Comparison of ENCODE assay signal across 18 cellular contexts in the genomic region with DNA sequence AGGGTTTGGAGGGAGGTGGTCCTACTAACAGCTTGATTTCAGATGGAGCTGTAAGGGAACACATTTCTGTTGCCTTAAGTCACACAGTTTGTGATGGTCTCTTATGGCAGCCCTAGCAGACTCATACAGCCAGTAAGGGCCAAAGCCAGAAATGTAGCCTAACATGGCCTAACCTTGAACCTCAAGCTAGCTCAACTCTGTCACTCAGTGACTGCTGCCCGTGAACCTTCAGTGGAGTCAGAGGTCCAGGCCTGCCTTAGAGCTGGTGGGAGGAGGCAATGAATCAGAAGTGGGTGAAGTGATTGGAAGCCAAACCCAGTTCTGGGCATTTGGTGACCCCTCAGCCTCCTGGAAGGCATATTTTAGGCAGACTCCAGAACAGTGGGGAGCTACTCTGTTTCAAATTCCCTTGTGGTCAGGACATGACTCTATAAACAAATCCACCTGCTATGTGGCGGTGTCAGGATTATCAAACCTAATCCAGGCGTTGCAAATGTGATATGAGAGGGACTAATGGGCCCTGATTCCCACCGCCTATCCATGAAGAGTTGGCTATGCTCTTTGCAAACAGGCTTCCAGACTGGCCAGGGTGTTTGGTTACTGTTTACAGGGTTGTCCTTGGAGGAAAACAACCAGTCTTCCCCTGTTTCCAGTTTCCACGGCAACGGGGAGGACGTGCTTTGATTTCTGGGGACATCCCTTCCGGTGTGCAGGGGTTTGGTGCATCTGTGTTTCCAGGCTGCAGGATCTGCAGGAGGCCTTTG.
DNase-seq lines count a peak whose midpoint lies in the region; ATAC-seq and TF ChIP-seq lines count a peak whose summit lies in the region.
"Had no signal": no experiment of that assay in that cellular context is flagged by ENCODE, and none has a peak within 500 bp of the region (broad histone marks: within the 10 kb centered on the region; RNA-seq: fewer than 3 reads in every experiment).

No MANE protein-coding gene starts in this region.

- no peaks in the 10 kb centered on the region for H4K20me1 ChIP-seq in osteoblast (ENCODE audit: insufficient read depth, low read length)

- no peaks in the 10 kb centered on the region for H3K27me3 ChIP-seq in osteoblast (ENCODE audit: insufficient read depth, low read length)
- H3K27me3 ChIP-seq: MG63 had no signal

- H3K27ac ChIP-seq in osteoblast (ENCODE audit: low read depth, low read length), result no peak overlapping the region
- H3K27ac ChIP-seq: skin epidermis had no signal

- TF ChIP-seq CTCF in osteoblast (IDR thresholded peaks at IDR 0.05; ENCODE audit: extremely low read depth, low read depth, low read length), result no peak

- H3K4me1 ChIP-seq in osteoblast (ENCODE audit: insufficient read depth, low read length), result no peaks in the 10 kb centered on the region

- H3K9me3 ChIP-seq in osteoblast (ENCODE audit: low read depth, low read length), result no peaks in the 10 kb centered on the region
- H3K9me3 ChIP-seq: MG63 had no signal

- no peak overlapping the region for H3K4me2 ChIP-seq in osteoblast (ENCODE audit: insufficient read depth, low read length)

- H3K36me3 ChIP-seq in osteoblast (ENCODE audit: insufficient read depth, low read length), result no peaks in the 10 kb centered on the region
- H3K36me3 ChIP-seq: MG63 had no signal

- DNase-seq in HS-27A (ENCODE audit: low read depth) (peak; percentile 5), RPMI7951 (ENCODE audit: low read depth) (peak; percentile 10), iPS-NIHi11 (ENCODE audit: low spot score) (peak; percentile 38), osteoblast (ENCODE audit: insufficient read length, low spot score, missing footprints) (peak; percentile 37), OCI-M1 (lab: John Stamatoyannopoulos, UW) (no peak), kidney glomerular epithelial cell (lab: John Stamatoyannopoulos, UW) (no peak)
- no peak for DNase-seq in stimulated activated CD4-positive, alpha-beta T cell treated with anti-CD3 and anti-CD28 coated beads, Interleukin-4, amount 100 ng/mL, for 1 hour
- DNase-seq in activated naive CD4-positive, alpha-beta T cell treated with anti-CD3 and anti-CD28 coated beads, Interleukin-2, amount 50 U/mL, for 72 hours (ENCODE audit: low spot score in 2 of 2), result no peak
- DNase-seq: activated CD4-positive, alpha-beta T cell treated with anti-CD3 and anti-CD28 coated beads, Interleukin-2, amount 50 U/mL, for 4 hours; activated naive CD8-positive, alpha-beta T cell treated with anti-CD3 and anti-CD28 coated beads, Interleukin-2, amount 10 ng/mL, durations not matched to agents 7 days and 5 days; activated T-cell treated with anti-CD3 and anti-CD28 coated beads, Interleukin-2, amount 50 U/mL, for 4 hours; COR-L47; GDM1; MG63; NCI-H187 treated with DMSO at 0.1 percent for 48 hours; NCI-H510A treated with DMSO at 0.1 percent for 48 hours had no signal

- H3K9me3 Mint-ChIP-seq in activated naive CD4-positive, alpha-beta T cell treated with anti-CD3 and anti-CD28 coated beads, Interleukin-2, amount 50 U/mL, for 72 hours, result no peaks in the 10 kb centered on the region

- H3K27ac Mint-ChIP-seq in activated naive CD4-positive, alpha-beta T cell treated with anti-CD3 and anti-CD28 coated beads, Interleukin-2, amount 50 U/mL, for 72 hours, result no peak overlapping the region
- H3K27ac Mint-ChIP-seq: activated naive CD8-positive, alpha-beta T cell treated with anti-CD3 and anti-CD28 coated beads, Interleukin-2, amount 10 ng/mL, durations not matched to agents 7 days and 5 days had no signal

- no peak overlapping the region for H3K4me3 ChIP-seq in osteoblast (ENCODE audit: insufficient read depth, low read length)
- H3K4me3 ChIP-seq: GM12878, MG63, skin epidermis had no signal

- no peak overlapping the region for H2AFZ ChIP-seq in osteoblast (ENCODE audit: low read length)

- no peaks in the 10 kb centered on the region for H3K79me2 ChIP-seq in osteoblast (ENCODE audit: insufficient read depth, low read length)

- no peaks in the 10 kb centered on the region for H3K36me3 Mint-ChIP-seq in activated naive CD4-positive, alpha-beta T cell treated with anti-CD3 and anti-CD28 coated beads, Interleukin-2, amount 50 U/mL, for 72 hours
- H3K36me3 Mint-ChIP-seq: activated naive CD8-positive, alpha-beta T cell treated with anti-CD3 and anti-CD28 coated beads, Interleukin-2, amount 10 ng/mL, durations not matched to agents 7 days and 5 days had no signal

- ATAC-seq in activated naive CD4-positive, alpha-beta T cell treated with anti-CD3 and anti-CD28 coated beads, Interleukin-2, amount 50 U/mL, for 72 hours, result no peak
- ATAC-seq: activated T-cell treated with anti-CD3 and anti-CD28 coated beads, Interleukin-2, amount 50 U/mL, for 4 hours; GM12878 had no signal

Comparison
In these comparisons a context has a peak if more than half of its experiments do, and no peak if none do; other contexts are left out.
1. DNase-seq: peak in HS-27A (single experiment), RPMI7951 (single experiment), iPS-NIHi11 (single experiment) and osteoblast (single experiment); none in OCI-M1 (single experiment), stimulated activated CD4-positive, alpha-beta T cell treated with anti-CD3 and anti-CD28 coated beads, Interleukin-4, amount 100 ng/mL, for 1 hour (single experiment), kidney glomerular epithelial cell (single experiment) and activated naive CD4-positive, alpha-beta T cell treated with anti-CD3 and anti-CD28 coated beads, Interleukin-2, amount 50 U/mL, for 72 hours (0 of 2).